In genomic region chr11:76209671-76209955, GRCh38 we compare ENCODE assay signal across 9 cellular contexts. TPM values are rescaled to one million over a fixed set of nuclear protein-coding genes. Genes with fewer than 3 reads are reported as not detected.
DNase-seq lines count a peak whose midpoint lies in the region; ATAC-seq, FAIRE-seq and TF ChIP-seq lines count a peak whose summit lies in the region.
"Had no signal": no experiment of that assay in that cellular context is flagged by ENCODE, and none has a peak within 500 bp of the region (broad histone marks: within the 10 kb centered on the region; RNA-seq: fewer than 3 reads in every experiment).

No MANE protein-coding gene starts in this region.

- H3K9me3 ChIP-seq in CD8-positive, alpha-beta memory T cell (ENCODE audit: low read length) = no peaks in the 10 kb centered on the region
- H3K9me3 ChIP-seq in esophagus muscularis mucosa = no peaks in the 10 kb centered on the region
- H3K9me3 ChIP-seq in pancreas = no peaks in the 10 kb centered on the region

- intact Hi-C loops in esophagus muscularis mucosa (cut with DNase I) (loop anchor here (10.0 kb wide), 1 partner anchor 235 kb away; the partner anchor contains the start of gene EMSY), pancreas (cut with DNase I) (loop anchor here in 1 of 3 donors (10.0 kb wide), 2 partner anchors 105 to 305 kb away; no protein-coding TSS in a partner anchor)

- TF ChIP-seq EP300 in esophagus muscularis mucosa (IDR thresholded peaks at IDR 0.05) = no peak

- H3K27me3 Mint-ChIP-seq in CD8-positive, alpha-beta memory T cell = peaks cover 29% of the 10 kb centered on the region in 2 donors

- no peak overlapping the region for H3K27ac Mint-ChIP-seq in CD8-positive, alpha-beta memory T cell

- no peaks in the 10 kb centered on the region for H3K36me3 ChIP-seq in CD8-positive, alpha-beta memory T cell (ENCODE audit: insufficient read depth, low read length)
- H3K36me3 ChIP-seq in esophagus muscularis mucosa = no peaks in the 10 kb centered on the region
- H3K36me3 ChIP-seq in pancreas = no peaks in the 10 kb centered on the region

- DNase-seq in CD8-positive, alpha-beta memory T cell = no peak
- peak; percentile 83 for DNase-seq in OCI-M1 (lab: John Stamatoyannopoulos, UW)
- no peak for DNase-seq in esophagus muscularis mucosa (ENCODE audit: extremely low spot score)
- no peak for DNase-seq in pancreas
- DNase-seq in DMS79 treated with DMSO at 0.1 percent for 48 hours (lab: John Stamatoyannopoulos, UW) = no peak
- no peak for DNase-seq in NCI-H2029 (lab: John Stamatoyannopoulos, UW)
- DNase-seq: MV-4-11 had no signal

- peak overlapping the region; percentile 42 to 87 (median 67) for H3K4me3 Mint-ChIP-seq in CD8-positive, alpha-beta memory T cell

- H3K9me3 Mint-ChIP-seq in CD8-positive, alpha-beta memory T cell = no peaks in the 10 kb centered on the region

- no peak for TF ChIP-seq POLR2A in esophagus muscularis mucosa (IDR thresholded peaks at IDR 0.05; ENCODE audit: low read depth)

- peak in 1 of 4 donors; percentile 0 for ATAC-seq in pancreas
- no peak for ATAC-seq in GM21576 (IDR thresholded peaks at IDR 0.05; ENCODE audit: unreplicated experiment)
- ATAC-seq in HG02798 (IDR thresholded peaks at IDR 0.05; ENCODE audit: poor library complexity, unreplicated experiment) = no peak

- H3K27ac ChIP-seq in CD8-positive, alpha-beta memory T cell (ENCODE audit: low read depth, low read length) = no peak overlapping the region
- H3K27ac ChIP-seq in esophagus muscularis mucosa (replicated peaks in 1 of 4) = peak overlapping the region; percentile 20 to 70 (median 30)
- H3K27ac ChIP-seq in pancreas = peak overlapping the region in 3 of 4 donors; percentile 66 to 89 (median 85)

- TF ChIP-seq CTCF in esophagus muscularis mucosa (IDR thresholded peaks at IDR 0.05) = no peak
- TF ChIP-seq CTCF in pancreas (IDR thresholded peaks at IDR 0.05) = no peak

- peaks cover 13 to 38% (median 18%) of the 10 kb centered on the region in 3 donors for H3K4me1 Mint-ChIP-seq in CD8-positive, alpha-beta memory T cell

- CTCF ChIA-PET in CD8-positive, alpha-beta memory T cell (lab: Charles Lee) = interaction anchor here (0.8 to 8.9 kb wide), 13 partner anchors 9 to 313 kb away, joined by 3 to 303 read pairs (median 15); partner anchors contain the start of gene EMSY

- POLR2A ChIA-PET in CD8-positive, alpha-beta memory T cell (lab: Charles Lee) = interaction anchor here (1.3 to 4.7 kb wide), 3 partner anchors 25 to 79 kb away, joined by 3 to 39 read pairs (median 4); no protein-coding TSS in a partner anchor

- WGBS in esophagus muscularis mucosa = 3% methylated on average over 13 of the region's 17 CpGs
- 0 to 1% methylated on average over 15 to 17 of the region's 17 CpGs for WGBS in pancreas, 2 donors

- no peak for FAIRE-seq in pancreas (lab: Jason Lieb, UNC)

- H3K36me3 Mint-ChIP-seq in CD8-positive, alpha-beta memory T cell = no peaks in the 10 kb centered on the region

- peak overlapping the region; percentile 94 for H3K4me3 ChIP-seq in CD8-positive, alpha-beta memory T cell (ENCODE audit: low read length)
- H3K4me3 ChIP-seq in esophagus muscularis mucosa = peak overlapping the region; percentile 62 to 68 (median 65)
- peak overlapping the region; percentile 45 to 78 (median 64) for H3K4me3 ChIP-seq in pancreas

- peaks cover 23% of the 10 kb centered on the region for H3K4me1 ChIP-seq in CD8-positive, alpha-beta memory T cell (ENCODE audit: insufficient read depth, low read length)
- H3K4me1 ChIP-seq in esophagus muscularis mucosa (peaks cover 39 to 60% (median 57%) of the 10 kb centered on the region in 4 donors), pancreas (no peaks in the 10 kb centered on the region)

- peaks cover 36% of the 10 kb centered on the region for H3K27me3 ChIP-seq in CD8-positive, alpha-beta memory T cell (ENCODE audit: insufficient read depth, low read length, poor library complexity, severe bottlenecking)
- peaks cover 0 to 36% (median 0%) of the 10 kb centered on the region in 4 donors for H3K27me3 ChIP-seq in esophagus muscularis mucosa
- H3K27me3 ChIP-seq in pancreas = no peaks in the 10 kb centered on the region

RNA-seq across cellular contexts. Expression of gene WNT11, which starts 3.3 kb away (rescaled TPM):
- under 1 TPM in 1 of 2 experiments, not detected in 1; 0.28 TPM for total RNA-seq in CD8-positive, alpha-beta memory T cell
- 1.2 TPM for polyA plus RNA-seq in CD8-positive, alpha-beta memory T cell
- total RNA-seq in esophagus muscularis mucosa (10 to 100 TPM in 2 of 4 donors, 1 to 10 TPM in 2; 3.7 to 11.0 (median 7.7) TPM), pancreas (1 to 10 TPM; 2.6 to 9.3 (median 6.2) TPM)
- 10 to 100 TPM in 1 of 2 donors, 1 to 10 TPM in 1; 5.4 to 30.5 TPM for polyA plus RNA-seq in pancreas
